Comparison of ENCODE assay signal across 11 cellular contexts in genomic region chr2:131440742-131441468, GRCh38. TPM values are rescaled to one million over a fixed set of nuclear protein-coding genes. Genes with fewer than 3 reads are reported as not detected.
DNase-seq lines count a peak whose midpoint lies in the region; ATAC-seq lines count a peak whose summit lies in the region.
"Not testable (repeated sequence)": the region's sequence is repeated elsewhere in the genome, so short reads cannot be mapped to it uniquely, and the experiment has no call there.
"Had no signal": no experiment of that assay in that cellular context is flagged by ENCODE, and none has a peak within 500 bp of the region (broad histone marks: within the 10 kb centered on the region; RNA-seq: fewer than 3 reads in every experiment).

No MANE protein-coding gene starts in this region.

- not testable (repeated sequence) for H3K27ac Mint-ChIP-seq in T-helper 2 cell treated with Interferon-gamma antibody and Interleukin-4, amounts not matched to agents 5 μg/mL and 100 μg/mL, for 36 hours; stimulated activated naive CD8-positive, alpha-beta T cell treated with anti-CD3 and anti-CD28 coated beads, Interleukin-15, amount 100 ng/mL, for 72 hours
- H3K27ac Mint-ChIP-seq in activated T-helper 1 cell treated with anti-CD3 and anti-CD28 coated beads, Interleukin-12 subunit alpha, Interleukin-12 subunit beta, Interleukin-2, Interleukin-4 antibody, amounts not matched to agents 30 ng/mL and 10 ng/mL and 1 ng/mL, durations not matched to agents 14 hours and 24 hours and 36 hours = peak overlapping the region; percentile 71

- intact Hi-C loops in activated T-helper 1 cell treated with anti-CD3 and anti-CD28 coated beads, Interleukin-12 subunit alpha, Interleukin-12 subunit beta, Interleukin-2, Interleukin-4 antibody, amounts not matched to agents 30 ng/mL and 10 ng/mL and 1 ng/mL, durations not matched to agents 14 hours and 24 hours and 36 hours (cut with micrococcal nuclease) = not testable (repeated sequence)

- not testable (repeated sequence) for H3K4me1 Mint-ChIP-seq in T-helper 2 cell treated with Interferon-gamma antibody and Interleukin-4, amounts not matched to agents 5 μg/mL and 100 μg/mL, for 36 hours (ENCODE audit: low read depth); activated T-helper 1 cell treated with anti-CD3 and anti-CD28 coated beads, Interleukin-12 subunit alpha, Interleukin-12 subunit beta, Interleukin-2, Interleukin-4 antibody, amounts not matched to agents 30 ng/mL and 10 ng/mL and 1 ng/mL, durations not matched to agents 14 hours and 24 hours and 36 hours (ENCODE audit: low read depth)
- peaks cover 10% of the 10 kb centered on the region for H3K4me1 Mint-ChIP-seq in stimulated activated naive CD8-positive, alpha-beta T cell treated with anti-CD3 and anti-CD28 coated beads, Interleukin-15, amount 100 ng/mL, for 72 hours

- ATAC-seq in GM18499 (IDR thresholded peaks at IDR 0.05; ENCODE audit: insufficient read depth, unreplicated experiment) (peak; percentile 83), GM21447 (IDR thresholded peaks at IDR 0.05; ENCODE audit: unreplicated experiment) (peak; percentile 86), HG02642 (IDR thresholded peaks at IDR 0.05; ENCODE audit: poor library complexity, unreplicated experiment) (peak; percentile 75), HG03342 (IDR thresholded peaks at IDR 0.05; ENCODE audit: unreplicated experiment) (peak; percentile 71)
- ATAC-seq in stimulated activated naive CD8-positive, alpha-beta T cell treated with anti-CD3 and anti-CD28 coated beads, Interleukin-15, amount 100 ng/mL, for 72 hours = peak; percentile 53

- not testable (repeated sequence) for H3K9me3 Mint-ChIP-seq in T-helper 2 cell treated with Interferon-gamma antibody and Interleukin-4, amounts not matched to agents 5 μg/mL and 100 μg/mL, for 36 hours; activated T-helper 1 cell treated with anti-CD3 and anti-CD28 coated beads, Interleukin-12 subunit alpha, Interleukin-12 subunit beta, Interleukin-2, Interleukin-4 antibody, amounts not matched to agents 30 ng/mL and 10 ng/mL and 1 ng/mL, durations not matched to agents 14 hours and 24 hours and 36 hours; stimulated activated naive CD8-positive, alpha-beta T cell treated with anti-CD3 and anti-CD28 coated beads, Interleukin-15, amount 100 ng/mL, for 72 hours

- not testable (repeated sequence) for H3K27me3 Mint-ChIP-seq in T-helper 2 cell treated with Interferon-gamma antibody and Interleukin-4, amounts not matched to agents 5 μg/mL and 100 μg/mL, for 36 hours (ENCODE audit: low read depth); activated T-helper 1 cell treated with anti-CD3 and anti-CD28 coated beads, Interleukin-12 subunit alpha, Interleukin-12 subunit beta, Interleukin-2, Interleukin-4 antibody, amounts not matched to agents 30 ng/mL and 10 ng/mL and 1 ng/mL, durations not matched to agents 14 hours and 24 hours and 36 hours (ENCODE audit: insufficient read depth)
- H3K27me3 Mint-ChIP-seq in stimulated activated naive CD8-positive, alpha-beta T cell treated with anti-CD3 and anti-CD28 coated beads, Interleukin-15, amount 100 ng/mL, for 72 hours = peaks cover 20% of the 10 kb centered on the region

- peak; percentile 22 for DNase-seq in T-helper 2 cell treated with Interferon-gamma antibody and Interleukin-4, amounts not matched to agents 5 μg/mL and 100 μg/mL, for 36 hours (ENCODE audit: low spot score)
- not testable (repeated sequence) for DNase-seq in activated T-helper 1 cell treated with anti-CD3 and anti-CD28 coated beads, Interleukin-12 subunit alpha, Interleukin-12 subunit beta, Interleukin-2, Interleukin-4 antibody, amounts not matched to agents 30 ng/mL and 10 ng/mL and 1 ng/mL, durations not matched to agents 14 hours and 24 hours and 36 hours (ENCODE audit: low spot score); stimulated activated naive CD8-positive, alpha-beta T cell treated with anti-CD3 and anti-CD28 coated beads, Interleukin-15, amount 100 ng/mL, for 72 hours
- peak; percentile 29 for DNase-seq in astrocyte of the hippocampus (ENCODE audit: low read depth, low spot score)

- not testable (repeated sequence) for H3K36me3 Mint-ChIP-seq in T-helper 2 cell treated with Interferon-gamma antibody and Interleukin-4, amounts not matched to agents 5 μg/mL and 100 μg/mL, for 36 hours (ENCODE audit: low read depth); activated T-helper 1 cell treated with anti-CD3 and anti-CD28 coated beads, Interleukin-12 subunit alpha, Interleukin-12 subunit beta, Interleukin-2, Interleukin-4 antibody, amounts not matched to agents 30 ng/mL and 10 ng/mL and 1 ng/mL, durations not matched to agents 14 hours and 24 hours and 36 hours (ENCODE audit: low read depth)

- not testable (repeated sequence) for H3K4me3 Mint-ChIP-seq in T-helper 2 cell treated with Interferon-gamma antibody and Interleukin-4, amounts not matched to agents 5 μg/mL and 100 μg/mL, for 36 hours; activated T-helper 1 cell treated with anti-CD3 and anti-CD28 coated beads, Interleukin-12 subunit alpha, Interleukin-12 subunit beta, Interleukin-2, Interleukin-4 antibody, amounts not matched to agents 30 ng/mL and 10 ng/mL and 1 ng/mL, durations not matched to agents 14 hours and 24 hours and 36 hours; stimulated activated naive CD8-positive, alpha-beta T cell treated with anti-CD3 and anti-CD28 coated beads, Interleukin-15, amount 100 ng/mL, for 72 hours

RNA-seq across cellular contexts. Expression of gene TUBA3D, which starts 35.0 kb away (rescaled TPM):
- not detected in 2 replicates for total RNA-seq in activated T-helper 1 cell treated with anti-CD3 and anti-CD28 coated beads, Interleukin-12 subunit alpha, Interleukin-12 subunit beta, Interleukin-2, Interleukin-4 antibody, amounts not matched to agents 30 ng/mL and 10 ng/mL and 1 ng/mL, durations not matched to agents 14 hours and 24 hours and 36 hours
- total RNA-seq: H1, PC-3, SJSA1 had no signal

RNA-seq across cellular contexts. Expression of gene MZT2A, which starts 51.3 kb away (rescaled TPM):
- total RNA-seq in activated T-helper 1 cell treated with anti-CD3 and anti-CD28 coated beads, Interleukin-12 subunit alpha, Interleukin-12 subunit beta, Interleukin-2, Interleukin-4 antibody, amounts not matched to agents 30 ng/mL and 10 ng/mL and 1 ng/mL, durations not matched to agents 14 hours and 24 hours and 36 hours = 101 and 110 TPM in 2 replicates
